Comparison of ENCODE assay signal across 16 cellular contexts in genomic region chr13:74003374-74003773, GRCh38.
"Had no signal": no experiment of that assay in that cellular context is flagged by ENCODE, and none has a peak within 500 bp of the region (broad histone marks: within the 10 kb centered on the region; RNA-seq: fewer than 3 reads in every experiment).

No MANE protein-coding gene starts in this region.

- H3K4me3 ChIP-seq: dorsolateral prefrontal cortex, heart left ventricle, prostate gland, right lobe of liver, skin epidermis, stomach had no signal

- H3K9ac ChIP-seq: parathyroid adenoma had no signal

- H3K27me3 ChIP-seq: dorsolateral prefrontal cortex, heart left ventricle, right lobe of liver, stomach had no signal

- H3K79me2 ChIP-seq: parathyroid adenoma had no signal

- H3K36me3 ChIP-seq: heart left ventricle, prostate gland, right lobe of liver, stomach had no signal

- H2AFZ ChIP-seq: parathyroid adenoma had no signal

- H3K27me3 Mint-ChIP-seq: naive thymus-derived CD4-positive, alpha-beta T cell had no signal

- H3K4me1 Mint-ChIP-seq: nephron progenitor cell had no signal

- H3K4me1 ChIP-seq: parathyroid adenoma, prostate gland, right lobe of liver had no signal

- H3K4me3 Mint-ChIP-seq: naive thymus-derived CD4-positive, alpha-beta T cell; nephron progenitor cell had no signal

- H3K27ac ChIP-seq: dorsolateral prefrontal cortex, heart left ventricle, parathyroid adenoma, prostate gland, right lobe of liver, skin epidermis, stomach had no signal

- H3K9me3 Mint-ChIP-seq: naive thymus-derived CD4-positive, alpha-beta T cell; nephron progenitor cell had no signal

- ATAC-seq: heart left ventricle; naive thymus-derived CD4-positive, alpha-beta T cell; right lobe of liver had no signal

- DNase-seq: cortex of kidney; dorsolateral prefrontal cortex; effector CD8-positive, alpha-beta T cell; heart left ventricle; hippocampal formation; kidney glomerular epithelial cell; naive thymus-derived CD4-positive, alpha-beta T cell; nephron progenitor cell; retina; right lobe of liver; stimulated activated naive CD4-positive, alpha-beta T cell; stomach; trophoblast cell had no signal

- H3K9me3 ChIP-seq: heart left ventricle, prostate gland, right lobe of liver, stomach had no signal
